Comparison of ENCODE assay signal across 33 cellular contexts in the genomic region with DNA sequence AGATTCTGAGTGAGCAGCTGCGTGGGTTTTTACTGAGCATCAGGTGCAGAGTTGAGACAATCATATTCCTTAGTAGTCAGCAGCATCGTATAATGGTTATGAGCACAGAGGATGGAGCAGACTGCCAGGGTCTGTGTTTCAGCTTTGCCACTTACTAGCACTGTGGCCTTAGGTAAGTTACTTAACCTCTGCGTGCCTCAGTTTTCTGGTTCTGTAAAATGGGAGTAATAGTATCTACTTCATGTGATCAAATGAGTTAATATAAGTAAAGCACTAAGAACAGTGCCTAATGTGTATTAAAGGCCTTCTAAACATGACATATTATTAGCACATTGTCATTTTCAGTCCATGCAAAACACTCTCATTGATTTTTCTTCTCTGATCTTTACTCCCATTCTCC. TPM values are rescaled to one million over a fixed set of nuclear protein-coding genes. Genes with fewer than 3 reads are reported as not detected.
"Had no signal": no experiment of that assay in that cellular context is flagged by ENCODE, and none has a peak within 500 bp of the region (broad histone marks: within the 10 kb centered on the region; RNA-seq: fewer than 3 reads in every experiment).

No MANE protein-coding gene starts in this region.

- H3K4me3 ChIP-seq: adrenal gland, ascending aorta, body of pancreas, breast epithelium, cardiac muscle cell had no signal

- H3K27me3 ChIP-seq: adrenal gland, ascending aorta, body of pancreas, brain microvascular endothelial cell, breast epithelium had no signal

- H3K36me3 ChIP-seq: adrenal gland, ascending aorta, brain microvascular endothelial cell, breast epithelium, cardiac muscle cell had no signal

- DNase-seq: activated effector memory CD4-positive, alpha-beta T cell treated with anti-CD3 and anti-CD28 coated beads, Interleukin-2, amount 50 U/mL, for 16 hours; activated effector memory CD4-positive, alpha-beta T cell treated with Interleukin-2 at 50 U/mL for 16 hours; activated gamma-delta T cell; activated gamma-delta T cell treated with Interleukin-2 at 50 U/mL for 16 hours; activated naive CD4-positive, alpha-beta T cell; activated naive CD4-positive, alpha-beta T cell treated with anti-CD3 and anti-CD28 coated beads for 36 hours; activated naive CD4-positive, alpha-beta T cell treated with anti-CD3 and anti-CD28 coated beads, Interleukin-2, amount 10 ng/mL, durations not matched to agents 7 days and 5 days; activated naive CD4-positive, alpha-beta T cell treated with anti-CD3 and anti-CD28 coated beads, Interleukin-2, amount 50 U/mL, for 16 hours; activated naive CD4-positive, alpha-beta T cell treated with Interleukin-2 at 50 U/mL for 16 hours; activated naive CD8-positive, alpha-beta T cell treated with anti-CD3 and anti-CD28 coated beads for 36 hours; activated naive CD8-positive, alpha-beta T cell treated with anti-CD3 and anti-CD28 coated beads, Interleukin-2, amount 10 ng/mL, durations not matched to agents 7 days and 5 days; activated naive CD8-positive, alpha-beta T cell treated with anti-CD3 and anti-CD28 coated beads, Interleukin-2, amount 50 U/mL, for 24 hours; activated T-cell treated with anti-CD3 and anti-CD28 coated beads, Interleukin-2, amount 50 U/mL, for 24 hours; activated T-cell treated with anti-CD3 and anti-CD28 coated beads, Interleukin-2, amount 50 U/mL, for 4 hours; activated T-cell treated with anti-CD3 and anti-CD28 coated beads, Interleukin-2, amount 50 U/mL, for 48 hours; activated T-cell treated with anti-CD3 and anti-CD28 coated beads, Interleukin-2, amount 50 U/mL, for 72 hours; adrenal gland; amniotic stem cell; amygdala; anterior cingulate cortex; aorta; body of pancreas; brain microvascular endothelial cell; caudate nucleus; central memory CD4-positive, alpha-beta T cell; cerebellar nuclear complex had no signal

- H3K4me1 ChIP-seq: breast epithelium had no signal

- FAIRE-seq: astrocyte, bronchial epithelial cell had no signal

- H3K27ac ChIP-seq: adrenal gland, ascending aorta, body of pancreas, brain microvascular endothelial cell, breast epithelium, cardiac muscle cell had no signal

- ATAC-seq: activated naive CD4-positive, alpha-beta T cell treated with anti-CD3 and anti-CD28 coated beads, Interleukin-2, amount 50 U/mL, for 72 hours; activated naive CD8-positive, alpha-beta T cell treated with anti-CD3 and anti-CD28 coated beads, Interleukin-2, amount 50 U/mL, for 24 hours; activated T-cell treated with anti-CD3 and anti-CD28 coated beads, Interleukin-2, amount 50 U/mL, for 4 hours; activated T-cell treated with anti-CD3 and anti-CD28 coated beads, Interleukin-2, amount 50 U/mL, for 72 hours; activated T-helper 17 cell treated with anti-CD3 and anti-CD28 coated beads, Interleukin-2, amount 50 U/mL, for 72 hours; body of pancreas had no signal

- H3K9me3 ChIP-seq: adrenal gland, ascending aorta, body of pancreas, breast epithelium had no signal

RNA-seq across cellular contexts. Expression of a gene that starts 44.8 kb away (rescaled TPM):
- total RNA-seq: body of pancreas, cardiac muscle cell had no signal
